9 cellular contexts compared by ENCODE assay signal in the genomic region with DNA sequence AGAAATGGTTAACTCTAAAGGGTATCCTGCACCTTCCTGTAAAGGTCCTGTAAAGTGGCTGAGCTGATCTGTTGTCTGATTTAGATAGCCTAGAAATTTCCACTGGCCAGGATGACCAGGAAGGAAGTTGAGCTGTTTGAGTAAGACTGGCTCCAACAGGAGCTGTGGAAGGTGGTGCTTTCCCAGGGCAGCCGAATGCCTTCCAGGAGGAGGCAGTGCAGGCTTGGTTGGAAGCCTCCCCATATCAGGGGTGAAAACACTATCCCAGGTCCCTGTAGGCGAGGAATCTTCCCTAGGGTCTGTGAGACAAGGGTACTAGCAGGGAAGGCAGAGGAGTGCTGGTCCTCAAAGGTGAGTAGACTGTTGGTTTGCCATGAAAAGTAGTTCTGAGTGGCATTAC.
A peak's percentile ranks its signal among the peaks of the same experiment; 100 is the strongest.
DNase-seq lines count a peak whose midpoint lies in the region; ATAC-seq, FAIRE-seq and TF ChIP-seq lines count a peak whose summit lies in the region.
"Had no signal": no experiment of that assay in that cellular context is flagged by ENCODE, and none has a peak within 500 bp of the region (broad histone marks: within the 10 kb centered on the region; RNA-seq: fewer than 3 reads in every experiment).

No MANE protein-coding gene starts in this region.

- DNase-seq in A172 (ENCODE audit: low spot score) (peak; percentile 18), HCEC 1CT (peak; percentile 20), brain microvascular endothelial cell (peak; percentile 12), left kidney (ENCODE audit: low read depth, low spot score) (peak; percentile 47), mesenteric fat pad (ENCODE audit: low spot score) (no peak), GM12892 (ENCODE audit: insufficient read length) (no peak)
- no peak for DNase-seq in stimulated activated CD4-positive, alpha-beta T cell treated with anti-CD3 and anti-CD28 coated beads, Interleukin-2, amount 100 ng/mL, for 48 hours
- DNase-seq: activated naive CD8-positive, alpha-beta T cell treated with anti-CD3 and anti-CD28 coated beads, Interleukin-2, amount 10 ng/mL, durations not matched to agents 7 days and 5 days had no signal

- TF ChIP-seq POLR2A in GM12892 (IDR thresholded peaks at IDR 0.05; ENCODE audit: low read depth, low read length) = no peak

- TF ChIP-seq CTCF in brain microvascular endothelial cell (IDR thresholded peaks at IDR 0.05; ENCODE audit: low read depth, low read length, missing control alignments) = peak; percentile 59

- no peak for ATAC-seq in GM18519 (IDR thresholded peaks at IDR 0.05; ENCODE audit: low FRiP score, unreplicated experiment)

- no peak overlapping the region for H3K27ac ChIP-seq in brain microvascular endothelial cell

- no peak for FAIRE-seq in GM12892 (lab: Jason Lieb, UNC)

- H3K36me3 ChIP-seq in brain microvascular endothelial cell (replicated peaks) = no peaks in the 10 kb centered on the region

- no peak overlapping the region for H3K4me3 ChIP-seq in brain microvascular endothelial cell (ENCODE audit: low read depth, low read length)

- H3K27me3 ChIP-seq in brain microvascular endothelial cell (replicated peaks) = no peaks in the 10 kb centered on the region

- in situ Hi-C loops in brain microvascular endothelial cell (cut with HindIII; ENCODE audit: low pct_ligation_motif_present, low sequenced_read_pairs) = no loop called here

Comparison
In these comparisons a context has a peak if more than half of its experiments do, and no peak if none do; other contexts are left out.
1. DNase-seq: peak in A172 (single experiment), HCEC 1CT (single experiment), brain microvascular endothelial cell (single experiment) and left kidney (single experiment); none in stimulated activated CD4-positive, alpha-beta T cell treated with anti-CD3 and anti-CD28 coated beads, Interleukin-2, amount 100 ng/mL, for 48 hours (0 of 2), mesenteric fat pad (single experiment) and GM12892 (single experiment).